10 cellular contexts compared by ENCODE assay signal in the genomic region with DNA sequence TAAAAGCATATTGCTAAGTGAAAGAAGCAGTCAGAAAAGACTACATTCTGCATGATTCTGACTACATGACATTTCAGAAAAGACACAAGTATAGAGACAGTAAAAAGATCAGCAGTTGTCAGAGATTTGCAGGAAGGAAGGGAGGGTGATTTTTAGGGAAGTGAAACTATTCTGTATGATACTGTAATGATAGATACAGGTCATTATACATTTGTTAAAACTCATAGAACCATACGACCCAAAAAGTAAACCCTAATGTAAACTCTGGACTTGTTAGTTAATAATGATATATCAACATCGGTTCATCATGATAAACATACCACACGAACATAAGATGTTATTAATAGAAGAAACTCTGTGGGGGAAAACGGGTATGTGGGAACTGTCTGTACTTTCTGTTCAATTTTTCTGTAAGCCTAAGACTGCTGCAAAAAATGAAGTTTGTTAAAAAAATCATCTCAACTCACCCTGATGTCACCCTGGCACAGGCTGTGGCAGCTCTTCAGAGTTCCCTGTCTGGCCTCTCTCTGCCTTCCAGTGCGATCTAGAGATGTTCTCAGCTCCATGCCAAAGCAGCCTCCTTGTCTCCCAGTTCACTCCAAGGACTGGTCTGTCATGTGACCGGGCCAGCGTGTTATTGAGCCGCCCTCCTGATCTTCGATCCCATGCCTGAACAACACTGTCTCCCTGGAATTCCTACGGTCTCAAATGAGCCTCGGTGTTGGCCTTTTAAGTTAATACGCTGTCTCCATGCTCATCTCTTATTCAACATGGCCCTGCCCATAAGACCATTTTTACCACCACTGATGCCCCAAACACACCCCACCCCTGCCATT. TPM values are rescaled to one million over a fixed set of nuclear protein-coding genes. Genes with fewer than 3 reads are reported as not detected.
DNase-seq lines count a peak whose midpoint lies in the region; ATAC-seq and TF ChIP-seq lines count a peak whose summit lies in the region.
"Had no signal": no experiment of that assay in that cellular context is flagged by ENCODE, and none has a peak within 500 bp of the region (broad histone marks: within the 10 kb centered on the region; RNA-seq: fewer than 3 reads in every experiment).

No MANE protein-coding gene starts in this region.

- TF ChIP-seq CTCF in activated B cell treated with CpG ODN at 0.5 μM for 24 hours (IDR thresholded peaks at IDR 0.05) (no peak), endodermal cell (conservative IDR thresholded peaks at IDR 0.05) (no peak)

- H3K4me3 ChIP-seq in endodermal cell (ENCODE audit: low read length), result no peak overlapping the region
- H3K4me3 ChIP-seq: cardiac muscle cell, tibial nerve had no signal

- WGBS in endodermal cell (ENCODE audit: insufficient coverage in 1 of 2, insufficient read length in 1 of 2), 2 experiments, result 93 to 98% methylated on average over 7 to 11 of the region's 12 CpGs

- peaks cover 16% of the 10 kb centered on the region for H3K4me1 ChIP-seq in endodermal cell (ENCODE audit: control insufficient read depth, insufficient read depth, low read length)

- H3K27me3 Mint-ChIP-seq in activated B cell treated with CpG ODN at 0.5 μM for 24 hours (no peaks in the 10 kb centered on the region), endodermal cell (ENCODE audit: insufficient read depth) (peaks cover 1% of the 10 kb centered on the region)

- H3K36me3 Mint-ChIP-seq in activated B cell treated with CpG ODN at 0.5 μM for 24 hours (ENCODE audit: low read depth) (no peaks in the 10 kb centered on the region), endodermal cell (ENCODE audit: low read depth) (no peaks in the 10 kb centered on the region)

- no peaks in the 10 kb centered on the region for H3K9me3 ChIP-seq in endodermal cell (ENCODE audit: control insufficient read depth, low read length)
- H3K9me3 ChIP-seq: tibial nerve had no signal

- H3K27ac Mint-ChIP-seq in activated B cell treated with CpG ODN at 0.5 μM for 24 hours (peak overlapping the region; percentile 84), endodermal cell (no peak overlapping the region)

- H3K4me3 Mint-ChIP-seq in activated B cell treated with CpG ODN at 0.5 μM for 24 hours, result peak overlapping the region; percentile 62
- H3K4me3 Mint-ChIP-seq in endodermal cell, result no peak overlapping the region

- no peak overlapping the region for H3K9ac ChIP-seq in endodermal cell (ENCODE audit: extremely low read depth, low read length, poor library complexity, severe bottlenecking)

- H3K36me3 ChIP-seq in endodermal cell (ENCODE audit: control insufficient read depth, insufficient read depth, low read length), result no peaks in the 10 kb centered on the region
- H3K36me3 ChIP-seq: cardiac muscle cell, tibial nerve had no signal

- H3K9me3 Mint-ChIP-seq in activated B cell treated with CpG ODN at 0.5 μM for 24 hours (no peaks in the 10 kb centered on the region), endodermal cell (no peaks in the 10 kb centered on the region)

- peak; percentile 97 for ATAC-seq in GM18499 (IDR thresholded peaks at IDR 0.05; ENCODE audit: insufficient read depth, unreplicated experiment)
- peak; percentile 89 for ATAC-seq in GM21515 (IDR thresholded peaks at IDR 0.05; ENCODE audit: unreplicated experiment)
- ATAC-seq in HG03342 (IDR thresholded peaks at IDR 0.05; ENCODE audit: unreplicated experiment), result peak; percentile 98
- ATAC-seq in activated B cell treated with CpG ODN at 0.5 μM for 24 hours (ENCODE audit: low read depth), result peak; percentile 95

- CTCF ChIA-PET in activated B cell treated with CpG ODN at 0.5 μM for 24 hours (lab: Charles Lee), result no interaction called here

- no peak for DNase-seq in activated B cell treated with CpG ODN at 0.5 μM for 24 hours
- no peak for DNase-seq in kidney tubule cell (ENCODE audit: low spot score)
- no peak for DNase-seq in T-helper 9 cell
- DNase-seq in endodermal cell, result no peak
- no peak for DNase-seq in cerebellar cortex (ENCODE audit: low spot score)

- no peaks in the 10 kb centered on the region for H3K27me3 ChIP-seq in endodermal cell (ENCODE audit: control insufficient read depth, insufficient read depth, low read length, poor library complexity, severe bottlenecking)
- H3K27me3 ChIP-seq: cardiac muscle cell, tibial nerve had no signal

- H3K27ac ChIP-seq in endodermal cell (ENCODE audit: low read depth, low read length), result no peak overlapping the region
- H3K27ac ChIP-seq: cardiac muscle cell had no signal

- H3K4me1 Mint-ChIP-seq in activated B cell treated with CpG ODN at 0.5 μM for 24 hours, result peaks cover 37% of the 10 kb centered on the region
- peaks cover 26% of the 10 kb centered on the region for H3K4me1 Mint-ChIP-seq in endodermal cell

- POLR2A ChIA-PET in activated B cell treated with CpG ODN at 0.5 μM for 24 hours (lab: Charles Lee), result interaction anchor here (1.2 to 2.0 kb wide), 2 partner anchors 18 to 125 kb away, joined by 3 to 9 read pairs; no protein-coding TSS in a partner anchor

- intact Hi-C loops in activated B cell treated with CpG ODN at 0.5 μM for 24 hours (cut with micrococcal nuclease), result loop anchor here (1.0 to 5.0 kb wide), 3 partner anchors 17 to 124 kb away; no protein-coding TSS in a partner anchor

RNA-seq across cellular contexts. Expression of a gene that starts 35.4 kb away (rescaled TPM):
- total RNA-seq in activated B cell treated with CpG ODN at 0.5 μM for 24 hours, result 2.3 and 3.7 TPM in 2 replicates
- 1 to 10 TPM; 4.1 to 6.5 TPM for total RNA-seq in endodermal cell
- 6.5 TPM for polyA plus RNA-seq in endodermal cell (2013, experiment 1 of 2)
- 10.4 TPM for polyA plus RNA-seq in endodermal cell (2013, experiment 2 of 2)
- polyA plus RNA-seq: cardiac muscle cell had no signal
